Comparison of ENCODE assay signal across 17 cellular contexts in genomic region chr6:167956983-167957492, GRCh38. TPM values are rescaled to one million over a fixed set of nuclear protein-coding genes. Genes with fewer than 3 reads are reported as not detected.
DNase-seq lines count a peak whose midpoint lies in the region; ATAC-seq and TF ChIP-seq lines count a peak whose summit lies in the region.
"Had no signal": no experiment of that assay in that cellular context is flagged by ENCODE, and none has a peak within 500 bp of the region (broad histone marks: within the 10 kb centered on the region; RNA-seq: fewer than 3 reads in every experiment).

No MANE protein-coding gene starts in this region.

- POLR2A ChIA-PET in IMR-90 (lab: Charles Lee; ENCODE audit: unreplicated experiment), result no interaction called here

- H3K4ac ChIP-seq in IMR-90 (ENCODE audit: low read depth, low read length), result no peak overlapping the region

- ATAC-seq in IMR-90 (ENCODE audit: low read depth), result peak; percentile 65; the same call in 1 of the 2 replicates
- ATAC-seq in esophagus mucosa, result peak; percentile 44
- peak; percentile 76 to 85 for ATAC-seq in lower lobe of right lung
- no peak for ATAC-seq in HG03095 (IDR thresholded peaks at IDR 0.05; ENCODE audit: unreplicated experiment)
- no peak for ATAC-seq in stimulated activated memory B cell treated with anti-CD40 and anti-IgM and Interleukin-4, amounts not matched to agents 10 μg/mL and 1 μg/mL and 100 μg/mL, for 72 hours
- ATAC-seq in GM21447 (IDR thresholded peaks at IDR 0.05; ENCODE audit: unreplicated experiment), result no peak

- H3K9ac ChIP-seq in IMR-90 (ENCODE audit: low read depth, low read length), result no peak overlapping the region

- no peak overlapping the region for H2BK120ac ChIP-seq in IMR-90 (ENCODE audit: low read depth, low read length)

- H3K18ac ChIP-seq in IMR-90 (ENCODE audit: low read depth, low read length), result no peak overlapping the region

- H3K27ac Mint-ChIP-seq in stimulated activated memory B cell treated with anti-CD40 and anti-IgM and Interleukin-4, amounts not matched to agents 10 μg/mL and 1 μg/mL and 100 μg/mL, for 72 hours, result no peak overlapping the region
- H3K27ac Mint-ChIP-seq: activated CD4-positive, alpha-beta memory T cell treated with anti-CD3 and anti-CD28 coated beads for 36 hours had no signal

- peaks cover 37% of the 10 kb centered on the region for H3K36me3 Mint-ChIP-seq in stimulated activated memory B cell treated with anti-CD40 and anti-IgM and Interleukin-4, amounts not matched to agents 10 μg/mL and 1 μg/mL and 100 μg/mL, for 72 hours

- DNase-seq in AG20443 (ENCODE audit: low spot score) (peak; percentile 24), IMR-90 (peak; percentile 17), lower lobe of right lung (no peak), T-helper 9 cell (no peak)
- DNase-seq: activated CD4-positive, alpha-beta memory T cell treated with anti-CD3 and anti-CD28 coated beads for 36 hours; activated gamma-delta T cell; AML-193; cerebellar nuclear complex; erythroblast; NCI-H446; T-helper 2 cell had no signal

- no peaks in the 10 kb centered on the region for H3K27me3 Mint-ChIP-seq in stimulated activated memory B cell treated with anti-CD40 and anti-IgM and Interleukin-4, amounts not matched to agents 10 μg/mL and 1 μg/mL and 100 μg/mL, for 72 hours
- H3K27me3 Mint-ChIP-seq: activated CD4-positive, alpha-beta memory T cell treated with anti-CD3 and anti-CD28 coated beads for 36 hours had no signal

- CTCF ChIA-PET in IMR-90 (lab: Yijun Ruan, JAX), result no interaction called here

- H3K14ac ChIP-seq in IMR-90 (replicated peaks; ENCODE audit: low read depth, low read length), result no peak overlapping the region

- no CpG with 5 or more reads among the region's 8 CpGs for WGBS in IMR-90 (ENCODE audit: extremely low coverage in 2 of 2, insufficient read length in 1 of 2), 2 experiments

- intact Hi-C loops in IMR-90 (cut with micrococcal nuclease), result loop anchor here (10.0 kb wide), 1 partner anchor 78 kb away; no protein-coding TSS in a partner anchor
- intact Hi-C loops in lower lobe of right lung (cut with DNase I), result no loop called here

- no peak overlapping the region for H2BK5ac ChIP-seq in IMR-90 (ENCODE audit: low read depth, low read length, poor library complexity, severe bottlenecking)

- no peaks in the 10 kb centered on the region for H3K27me3 ChIP-seq in IMR-90 (ENCODE audit: control insufficient read depth, insufficient read depth, low read length)
- H3K27me3 ChIP-seq in lower lobe of right lung (ENCODE audit: low read depth), result no peaks in the 10 kb centered on the region
- H3K27me3 ChIP-seq: Peyer's patch, tibial nerve had no signal

- H4K20me1 ChIP-seq in IMR-90 (ENCODE audit: insufficient read depth, low read length), result no peaks in the 10 kb centered on the region

- no peak overlapping the region for H3K27ac ChIP-seq in IMR-90 (ENCODE audit: insufficient read depth, low read length)
- H3K27ac ChIP-seq in lower lobe of right lung, result peak overlapping the region; percentile 42
- H3K27ac ChIP-seq: tibial nerve had no signal

- TF ChIP-seq CTCF in IMR-90 (conservative IDR thresholded peaks at IDR 0.05; ENCODE audit: low read depth, low read length) (no peak), lower lobe of right lung (IDR thresholded peaks at IDR 0.05) (no peak)

- no peak overlapping the region for H2AK9ac ChIP-seq in IMR-90 (replicated peaks; ENCODE audit: low read depth, low read length, poor library complexity)

- no peak overlapping the region for H3K56ac ChIP-seq in IMR-90 (ENCODE audit: extremely low read depth, insufficient read depth, low read length)

- no peaks in the 10 kb centered on the region for H3K4me1 Mint-ChIP-seq in stimulated activated memory B cell treated with anti-CD40 and anti-IgM and Interleukin-4, amounts not matched to agents 10 μg/mL and 1 μg/mL and 100 μg/mL, for 72 hours

- H3K9me3 ChIP-seq in IMR-90 (ENCODE audit: control insufficient read depth, insufficient read depth, low read length), result no peaks in the 10 kb centered on the region
- H3K9me3 ChIP-seq in lower lobe of right lung, result no peaks in the 10 kb centered on the region
- H3K9me3 ChIP-seq: Peyer's patch, tibial nerve had no signal

- TF ChIP-seq POLR2A in IMR-90 (IDR thresholded peaks at IDR 0.05; ENCODE audit: low read depth, low read length), result no peak

- H3K4me3 ChIP-seq in IMR-90 (ENCODE audit: insufficient read depth, low read depth, low read length) (no peak overlapping the region), lower lobe of right lung (no peak overlapping the region)
- H3K4me3 ChIP-seq: Peyer's patch, tibial nerve had no signal

- dilution Hi-C loops in IMR-90 (cut with HindIII; ENCODE audit: low sequenced_read_pairs, unreplicated experiment), result no loop called here

- H3K9me1 ChIP-seq in IMR-90 (ENCODE audit: insufficient read depth, low read length), result peaks cover 14% of the 10 kb centered on the region

- H2AK5ac ChIP-seq in IMR-90 (ENCODE audit: low read depth, low read length), result 0 out of 2 replicates have a peak overlapping the region, but pooled peaks have one; percentile 35

- no peak overlapping the region for H3K4me2 ChIP-seq in IMR-90 (ENCODE audit: low read depth, low read length)

- BruUV-seq in IMR-90 (replicated peaks; lab: Mats Ljungman, UMichigan), result no TSS peak

- no peak for TF ChIP-seq RAD21 in IMR-90 (IDR thresholded peaks at IDR 0.05; ENCODE audit: low read length)

- no peak overlapping the region for H2BK20ac ChIP-seq in IMR-90 (ENCODE audit: low read depth, low read length)

- H4K91ac ChIP-seq in IMR-90 (ENCODE audit: insufficient read depth, low read depth, low read length), result no peak overlapping the region

- H3K9me3 Mint-ChIP-seq in stimulated activated memory B cell treated with anti-CD40 and anti-IgM and Interleukin-4, amounts not matched to agents 10 μg/mL and 1 μg/mL and 100 μg/mL, for 72 hours, result no peaks in the 10 kb centered on the region
- H3K9me3 Mint-ChIP-seq: activated CD4-positive, alpha-beta memory T cell treated with anti-CD3 and anti-CD28 coated beads for 36 hours had no signal

- H2BK15ac ChIP-seq in IMR-90 (ENCODE audit: low read depth, low read length), result 0 out of 3 replicates have a peak overlapping the region, but pooled peaks have one; percentile 13

- H4K5ac ChIP-seq in IMR-90 (ENCODE audit: low read depth, low read length), result no peak overlapping the region

- H3K23ac ChIP-seq in IMR-90 (ENCODE audit: low read depth, low read length), result no peak overlapping the region

- H3K4me3 Mint-ChIP-seq in stimulated activated memory B cell treated with anti-CD40 and anti-IgM and Interleukin-4, amounts not matched to agents 10 μg/mL and 1 μg/mL and 100 μg/mL, for 72 hours, result no peak overlapping the region
- H3K4me3 Mint-ChIP-seq: activated CD4-positive, alpha-beta memory T cell treated with anti-CD3 and anti-CD28 coated beads for 36 hours had no signal

- peaks cover 0 to 13% of the 10 kb centered on the region in 2 experiments for H3K79me1 ChIP-seq in IMR-90 (ENCODE audit: low read depth in 1 of 2, low read length in 2 of 2)

- H2AFZ ChIP-seq in IMR-90 (replicated peaks; ENCODE audit: low read length, poor library complexity), result peak overlapping the region; percentile 44

- no peak overlapping the region for H4K8ac ChIP-seq in IMR-90 (ENCODE audit: low read depth in 2 of 2, low read length in 2 of 2)

- peaks cover 3% of the 10 kb centered on the region for H3K36me3 ChIP-seq in IMR-90 (ENCODE audit: control insufficient read depth, insufficient read depth, low read length)
- H3K36me3 ChIP-seq in lower lobe of right lung, result peaks cover 21% of the 10 kb centered on the region

- in situ Hi-C loops in IMR-90 (cut with MboI; ENCODE audit: low sequenced_read_pairs), result no loop called here

- H3K4me1 ChIP-seq in IMR-90 (ENCODE audit: control insufficient read depth, insufficient read depth, low read length) (peaks cover 3% of the 10 kb centered on the region; the same call in 1 of the 2 replicates), lower lobe of right lung (peaks cover 20% of the 10 kb centered on the region)
- H3K4me1 ChIP-seq: tibial nerve had no signal

TF ChIP-seq in IMR-90, 13 proteins besides CTCF, POLR2A, EP300 and RAD21:
- TF ChIP-seq NFE2L2 (IDR thresholded peaks at IDR 0.05; ENCODE audit: low read depth, low read length), result no peak
- TF ChIP-seq FOS (IDR thresholded peaks at IDR 0.05; ENCODE audit: low read depth, low read length), result no peak
- no peak for TF ChIP-seq ELK1 (IDR thresholded peaks at IDR 0.05; ENCODE audit: borderline replicate concordance, low read depth, low read length)
- TF ChIP-seq RCOR1 (IDR thresholded peaks at IDR 0.05; ENCODE audit: insufficient replicate concordance, low read length), result no peak
- TF ChIP-seq BHLHE40 (IDR thresholded peaks at IDR 0.05; ENCODE audit: low read depth, low read length), result no peak
- TF ChIP-seq RFX5 (IDR thresholded peaks at IDR 0.05; ENCODE audit: low read depth, low read length), result no peak
- no peak for TF ChIP-seq CEBPB (IDR thresholded peaks at IDR 0.05; ENCODE audit: low read depth, low read length)
- TF ChIP-seq USF2 (IDR thresholded peaks at IDR 0.05; ENCODE audit: low read depth, low read length), result no peak
- no peak for TF ChIP-seq CHD1 (IDR thresholded peaks at IDR 0.05; ENCODE audit: low read depth, low read length)
- no peak for TF ChIP-seq MXI1 (IDR thresholded peaks at IDR 0.05; ENCODE audit: borderline replicate concordance, low read depth, low read length)
- no peak for TF ChIP-seq MAFK (IDR thresholded peaks at IDR 0.05; ENCODE audit: low read depth, low read length)
- no peak for TF ChIP-seq MAZ (IDR thresholded peaks at IDR 0.05; ENCODE audit: borderline replicate concordance, low read depth, low read length)

RNA-seq across cellular contexts. Expression of gene KIF25, which starts 40.4 kb away (rescaled TPM):
- not detected in 2 replicates for total RNA-seq in IMR-90 (2012; rRNA removed)
- not detected in 2 replicates for polyA plus RNA-seq in IMR-90 (2012; rRNA removed)
- polyA plus RNA-seq in IMR-90 (2012; cell fraction: cytosol; rRNA removed), result not detected in 2 replicates
- 0.34 and 0.83 TPM in 2 replicates for polyA plus RNA-seq in IMR-90 (2012; cell fraction: nucleus; rRNA removed; ENCODE audit: low replicate concordance)
- total RNA-seq in esophagus mucosa, result not detected
- 0.56 TPM for total RNA-seq in lower lobe of right lung
- total RNA-seq: activated CD4-positive, alpha-beta memory T cell treated with anti-CD3 and anti-CD28 coated beads for 36 hours; Peyer's patch; tibial nerve had no signal

Comparison
In these comparisons a context has a peak if more than half of its experiments do, and no peak if none do; other contexts are left out.
1. DNase-seq: peak in AG20443 (single experiment) and IMR-90 (single experiment); none in lower lobe of right lung (single experiment) and T-helper 9 cell (single experiment).
2. ATAC-seq: peak in IMR-90 (single experiment), esophagus mucosa (single experiment) and lower lobe of right lung (2 of 2); none in HG03095 (single experiment), stimulated activated memory B cell treated with anti-CD40 and anti-IgM and Interleukin-4, amounts not matched to agents 10 μg/mL and 1 μg/mL and 100 μg/mL, for 72 hours (single experiment) and GM21447 (single experiment).